Comparison of ENCODE assay signal across 8 cellular contexts in the genomic region with DNA sequence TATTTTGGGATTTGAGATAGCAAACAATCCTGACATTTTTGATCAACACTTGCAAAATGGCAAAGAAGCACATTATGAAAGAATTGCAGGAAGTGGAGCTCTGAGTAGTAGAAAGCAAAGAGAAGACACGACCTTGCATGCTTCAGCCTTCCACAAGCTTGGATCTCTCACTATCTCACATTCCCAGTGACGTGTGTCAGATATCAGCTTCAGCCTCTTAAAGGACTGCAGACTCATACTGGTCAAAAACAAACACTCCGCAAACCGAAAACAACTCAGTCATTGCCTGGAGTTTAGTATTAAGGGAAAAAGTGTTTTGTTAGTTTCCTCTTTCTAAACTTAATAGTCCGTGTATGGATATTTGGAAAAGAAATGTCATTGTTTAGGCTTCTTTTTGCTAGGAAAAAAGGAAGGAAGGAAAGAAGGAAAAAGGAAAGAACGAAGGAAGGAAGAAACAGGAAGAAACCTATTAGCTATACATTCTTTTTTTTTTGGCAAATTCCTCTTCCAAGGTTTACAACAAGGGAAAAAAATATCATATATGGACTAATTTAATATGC. TPM values are rescaled to one million over a fixed set of nuclear protein-coding genes. Genes with fewer than 3 reads are reported as not detected.
DNase-seq lines count a peak whose midpoint lies in the region; TF ChIP-seq lines count a peak whose summit lies in the region.

No MANE protein-coding gene starts in this region.

- H3K4me1 ChIP-seq in Caco-2 (peaks cover 37% of the 10 kb centered on the region), ovary (ENCODE audit: insufficient read depth) (peaks cover 5% of the 10 kb centered on the region)

- DNase-seq in Caco-2 (peak; percentile 54 to 66), RPMI8226 (peak; percentile 12), fibroblast of the aortic adventitia (ENCODE audit: low read depth) (peak; percentile 98), ovary (peak in 3 of 5 donors; percentile 50 to 54 (median 53)), iPS-NIHi11 (ENCODE audit: low spot score) (no peak), substantia nigra (lab: John Stamatoyannopoulos, UW) (no peak)
- no peak for DNase-seq in activated CD4-positive, alpha-beta T cell treated with anti-CD3 and anti-CD28 coated beads for 1 hour
- DNase-seq in stimulated activated naive CD4-positive, alpha-beta T cell (lab: John Stamatoyannopoulos, UW) = no peak

- peak overlapping the region; percentile 82 for H3K27ac Mint-ChIP-seq in Caco-2 (ENCODE audit: unreplicated experiment)

- H3K27me3 ChIP-seq in Caco-2 (replicated peaks; ENCODE audit: control insufficient read depth, insufficient read depth, low read length) (no peaks in the 10 kb centered on the region), ovary (no peaks in the 10 kb centered on the region)

- no peak overlapping the region for H3K4me3 ChIP-seq in Caco-2 (ENCODE audit: low read depth, low read length)
- peak overlapping the region; percentile 14 for H3K4me3 ChIP-seq in fibroblast of the aortic adventitia (ENCODE audit: low read depth, low read length)
- peak overlapping the region; percentile 19 for H3K4me3 ChIP-seq in ovary

- WGBS in ovary, 3 donors = 0 to 2% (median 1%) methylated on average over 6 of the region's 6 CpGs

- TF ChIP-seq POLR2A in ovary (IDR thresholded peaks at IDR 0.05) = no peak

- H3K27ac ChIP-seq in ovary = peak overlapping the region in 1 of 2 donors; percentile 82
- no peak overlapping the region for H3K27ac ChIP-seq in substantia nigra (ENCODE audit: low read depth, low read length, poor library complexity, severe bottlenecking)

- TF ChIP-seq EP300 in ovary (IDR thresholded peaks at IDR 0.05) = no peak

- peak overlapping the region; percentile 56 for H3K4me3 Mint-ChIP-seq in Caco-2 (ENCODE audit: unreplicated experiment)

- no peaks in the 10 kb centered on the region for H3K36me3 Mint-ChIP-seq in Caco-2 (ENCODE audit: insufficient read depth, unreplicated experiment)

- BruUV-seq in Caco-2 (replicated peaks; lab: Mats Ljungman, UMichigan) = no TSS peak

- H3K36me3 ChIP-seq in Caco-2 (ENCODE audit: control insufficient read depth, insufficient read depth, low read length) (no peaks in the 10 kb centered on the region), ovary (no peaks in the 10 kb centered on the region)

- intact Hi-C loops in Caco-2 (cut with micrococcal nuclease; ENCODE audit: unreplicated experiment) = loop anchor here (2.0 kb wide), 1 partner anchor 14 kb away; no protein-coding TSS in a partner anchor
- intact Hi-C loops in ovary (cut with DNase I) = no loop called here

- H3K9me3 ChIP-seq in Caco-2 = no peaks in the 10 kb centered on the region
- H3K9me3 ChIP-seq in ovary = no peaks in the 10 kb centered on the region

- peaks cover 32% of the 10 kb centered on the region for H3K4me1 Mint-ChIP-seq in Caco-2 (ENCODE audit: low read depth, unreplicated experiment)

- POLR2A ChIA-PET in Caco-2 (lab: Charles Lee) = interaction anchor here (0.7 to 1.5 kb wide), 2 partner anchors 9 to 33 kb away, joined by 3 to 9 read pairs; partner anchors contain the start of gene SLC40A1

- TF ChIP-seq CTCF in Caco-2 (IDR thresholded peaks at IDR 0.05; ENCODE audit: insufficient read depth in 1 of 2, low read depth in 1 of 2, low read length in 1 of 2, severe bottlenecking in 1 of 2, unreplicated experiment in 1 of 2) = no peak
- no peak for TF ChIP-seq CTCF in fibroblast of the aortic adventitia (IDR thresholded peaks at IDR 0.05; ENCODE audit: insufficient read depth, low read length)
- no peak for TF ChIP-seq CTCF in ovary (IDR thresholded peaks at IDR 0.05)

- CTCF ChIA-PET in Caco-2 (lab: Charles Lee) = interaction anchor here (1.0 kb wide), 1 partner anchor 32 kb away, joined by 7 read pairs; the partner anchor contains the start of gene SLC40A1

- no peaks in the 10 kb centered on the region for H3K9me3 Mint-ChIP-seq in Caco-2 (ENCODE audit: unreplicated experiment)

- H3K27me3 Mint-ChIP-seq in Caco-2 (ENCODE audit: insufficient read depth, unreplicated experiment) = no peaks in the 10 kb centered on the region

RNA-seq across cellular contexts. Expression of gene SLC40A1, which starts 32.6 kb away (rescaled TPM):
- total RNA-seq in Caco-2 (2022) = 78.1 and 109 TPM in 2 replicates
- 19.7 and 306 TPM in 2 replicates for total RNA-seq in fibroblast of the aortic adventitia (ENCODE audit: low replicate concordance)
- total RNA-seq in ovary = 100 to 1,000 TPM; 243 to 515 (median 365) TPM
- 100 to 1,000 TPM; 288 to 361 TPM for polyA plus RNA-seq in ovary

RNA-seq across cellular contexts. Expression of gene ASNSD1, which starts 48.1 kb away (rescaled TPM):
- total RNA-seq in Caco-2 (2022) = 39.2 and 49.4 TPM in 2 replicates
- 77.7 and 95.7 TPM in 2 replicates for total RNA-seq in fibroblast of the aortic adventitia (ENCODE audit: low replicate concordance)
- total RNA-seq in ovary = 10 to 100 TPM; 38.5 to 61.9 (median 47.3) TPM
- polyA plus RNA-seq in ovary = 10 to 100 TPM; 41.9 to 43.4 TPM

Comparison
In these comparisons a context has a peak if more than half of its experiments do, and no peak if none do; other contexts are left out.
1. DNase-seq: peak in Caco-2 (2 of 2), RPMI8226 (single experiment), fibroblast of the aortic adventitia (single experiment) and ovary (3 of 5); none in activated CD4-positive, alpha-beta T cell treated with anti-CD3 and anti-CD28 coated beads for 1 hour (single experiment), iPS-NIHi11 (single experiment), stimulated activated naive CD4-positive, alpha-beta T cell (0 of 6) and substantia nigra (0 of 49).